In genomic region chr10:129329375-129330040, GRCh38 we compare ENCODE assay signal across 25 cellular contexts.
"Had no signal": no experiment of that assay in that cellular context is flagged by ENCODE, and none has a peak within 500 bp of the region (broad histone marks: within the 10 kb centered on the region; RNA-seq: fewer than 3 reads in every experiment).

No MANE protein-coding gene starts in this region.

- H3K4me1 Mint-ChIP-seq: activated B cell treated with CpG ODN at 0.5 μM for 24 hours; activated CD4-positive, alpha-beta T cell treated with anti-CD3 and anti-CD28 coated beads, Interleukin-2, amount 10 ng/mL, durations not matched to agents 7 days and 5 days; T-helper 17 cell had no signal

- H3K9me3 Mint-ChIP-seq: activated B cell treated with CpG ODN at 0.5 μM for 24 hours; activated CD4-positive, alpha-beta memory T cell treated with anti-CD3 and anti-CD28 coated beads for 36 hours; activated CD4-positive, alpha-beta T cell treated with anti-CD3 and anti-CD28 coated beads, Interleukin-2, amount 10 ng/mL, durations not matched to agents 7 days and 5 days; activated naive CD4-positive, alpha-beta T cell treated with anti-CD3 and anti-CD28 coated beads for 36 hours; activated T-cell treated with anti-CD3 and anti-CD28 coated beads, Interleukin-2, amount 50 U/mL, for 4 hours had no signal

- H3K27ac ChIP-seq: brain microvascular endothelial cell, cardiac muscle cell, KMS-11, Peyer's patch, RWPE1 had no signal

- H3K4me3 Mint-ChIP-seq: activated B cell treated with CpG ODN at 0.5 μM for 24 hours; activated CD4-positive, alpha-beta memory T cell treated with anti-CD3 and anti-CD28 coated beads for 36 hours; activated CD4-positive, alpha-beta T cell treated with anti-CD3 and anti-CD28 coated beads, Interleukin-2, amount 10 ng/mL, durations not matched to agents 7 days and 5 days; activated naive CD4-positive, alpha-beta T cell treated with anti-CD3 and anti-CD28 coated beads for 36 hours; activated naive CD8-positive, alpha-beta T cell; activated T-cell treated with anti-CD3 and anti-CD28 coated beads, Interleukin-2, amount 50 U/mL, for 4 hours; T-helper 17 cell had no signal

- H3K4me2 ChIP-seq: KMS-11 had no signal

- H3K27me3 Mint-ChIP-seq: activated naive CD8-positive, alpha-beta T cell had no signal

- H3K9ac ChIP-seq: KMS-11 had no signal

- H3K4me1 ChIP-seq: Peyer's patch had no signal

- H3K36me3 ChIP-seq: brain microvascular endothelial cell, cardiac muscle cell, MG63, Peyer's patch had no signal

- H3K4me3 ChIP-seq: cardiac muscle cell, MG63, Peyer's patch had no signal

- ATAC-seq: activated T-cell treated with anti-CD3 and anti-CD28 coated beads, Interleukin-2, amount 50 U/mL, for 4 hours; T-helper 17 cell had no signal

- H3K9me3 ChIP-seq: MG63, Peyer's patch had no signal

- H3K27me3 ChIP-seq: brain microvascular endothelial cell, cardiac muscle cell, MG63, Peyer's patch had no signal

- H3K27ac Mint-ChIP-seq: activated B cell treated with CpG ODN at 0.5 μM for 24 hours; activated CD4-positive, alpha-beta memory T cell treated with anti-CD3 and anti-CD28 coated beads for 36 hours; activated CD4-positive, alpha-beta T cell treated with anti-CD3 and anti-CD28 coated beads, Interleukin-2, amount 10 ng/mL, durations not matched to agents 7 days and 5 days; activated naive CD4-positive, alpha-beta T cell treated with anti-CD3 and anti-CD28 coated beads for 36 hours; activated naive CD8-positive, alpha-beta T cell; T-helper 17 cell had no signal

- DNase-seq: activated B cell treated with CpG ODN at 0.5 μM for 24 hours; activated CD4-positive, alpha-beta memory T cell treated with anti-CD3 and anti-CD28 coated beads for 36 hours; activated CD4-positive, alpha-beta T cell treated with anti-CD3 and anti-CD28 coated beads for 1 hour; activated CD4-positive, alpha-beta T cell treated with anti-CD3 and anti-CD28 coated beads, Interleukin-2, amount 10 ng/mL, durations not matched to agents 7 days and 5 days; activated CD8-positive, alpha-beta memory T cell treated with anti-CD3 and anti-CD28 coated beads for 24 hours; activated effector memory CD4-positive, alpha-beta T cell treated with anti-CD3 and anti-CD28 coated beads, Interleukin-2, amount 50 U/mL, for 16 hours; activated naive CD4-positive, alpha-beta T cell treated with anti-CD3 and anti-CD28 coated beads for 36 hours; activated T-cell treated with anti-CD3 and anti-CD28 coated beads, Interleukin-2, amount 50 U/mL, for 4 hours; amygdala; brain microvascular endothelial cell; MG63; MV-4-11; NCI-H1092 treated with DMSO at 0.1 percent for 48 hours; NCI-H1417 treated with DMSO at 0.1 percent for 48 hours; NCI-H1694 treated with DMSO at 0.1 percent for 48 hours; NCI-H2029 treated with DMSO at 0.1 percent for 48 hours; NCI-H510A treated with DMSO at 0.1 percent for 48 hours; Peyer's patch; SHP77; T-helper 17 cell; T-helper 9 cell had no signal
